ENCODE assay signal across 9 cellular contexts in genomic region chr1:112849425-112849966, GRCh38.
DNase-seq lines count a peak whose midpoint lies in the region; ATAC-seq and TF ChIP-seq lines count a peak whose summit lies in the region.
"Had no signal": no experiment of that assay in that cellular context is flagged by ENCODE, and none has a peak within 500 bp of the region (broad histone marks: within the 10 kb centered on the region; RNA-seq: fewer than 3 reads in every experiment).

No MANE protein-coding gene starts in this region.

- no peaks in the 10 kb centered on the region for H3K36me3 ChIP-seq in ACC112 (ENCODE audit: insufficient read depth, low read length)
- H3K36me3 ChIP-seq in HUES6 (ENCODE audit: control insufficient read depth, insufficient read depth, low read length) = no peaks in the 10 kb centered on the region
- no peaks in the 10 kb centered on the region for H3K36me3 ChIP-seq in adipocyte (ENCODE audit: control insufficient read depth, insufficient read depth, low read length, severe bottlenecking)
- H3K36me3 ChIP-seq in psoas muscle (ENCODE audit: insufficient read depth in 1 of 2, low read depth in 1 of 2) = no peaks in the 10 kb centered on the region
- H3K36me3 ChIP-seq: thyroid gland had no signal

- H3K27ac ChIP-seq in ACC112 (ENCODE audit: low read depth, low read length) (peak overlapping the region; percentile 34; the same call in 1 of the 2 replicates), HUES6 (ENCODE audit: low read depth, low read length) (peak overlapping the region; percentile 85), psoas muscle (no peak overlapping the region)
- H3K27ac ChIP-seq: thyroid gland had no signal

- intact Hi-C loops in left cardiac atrium (cut with DNase I) (no loop called here), psoas muscle (cut with DNase I) (no loop called here)

- peak; percentile 67 for DNase-seq in adipocyte (ENCODE audit: low read depth)
- DNase-seq in left cardiac atrium = no peak
- no peak for DNase-seq in psoas muscle
- no peak for DNase-seq in NCI-H128 (lab: John Stamatoyannopoulos, UW; ENCODE audit: unreplicated experiment)
- DNase-seq in NOMO-1 treated with dmso at 0.1 percent for 144 hours (lab: John Stamatoyannopoulos, UW; ENCODE audit: unreplicated experiment) = no peak

- H3K4me3 ChIP-seq in ACC112 (ENCODE audit: low read depth, low read length) (peak overlapping the region; percentile 81), HUES6 (ENCODE audit: low read depth, low read length) (peak overlapping the region; percentile 52), adipocyte (ENCODE audit: low read length) (peak overlapping the region; percentile 79), psoas muscle (peak overlapping the region; percentile 70)

- H3K27me3 ChIP-seq in ACC112 (ENCODE audit: insufficient read depth, low read length) (no peaks in the 10 kb centered on the region), HUES6 (ENCODE audit: control insufficient read depth, insufficient read depth, low read length) (no peaks in the 10 kb centered on the region; the same call in 1 of the 2 replicates), adipocyte (replicated peaks; ENCODE audit: control insufficient read depth, insufficient read depth, low read length) (no peaks in the 10 kb centered on the region), psoas muscle (ENCODE audit: insufficient read depth in 3 of 3, low read length in 2 of 3) (peaks cover 0 to 45% (median 9%) of the 10 kb centered on the region in 3 donors)
- H3K27me3 ChIP-seq: thyroid gland had no signal

- no peaks in the 10 kb centered on the region for H3K9me3 ChIP-seq in HUES6 (ENCODE audit: control insufficient read depth, insufficient read depth, low read depth, low read length)
- H3K9me3 ChIP-seq in adipocyte (ENCODE audit: control insufficient read depth, low read length) = no peaks in the 10 kb centered on the region
- H3K9me3 ChIP-seq in psoas muscle = no peaks in the 10 kb centered on the region
- H3K9me3 ChIP-seq: thyroid gland had no signal

- H3K79me2 ChIP-seq in ACC112 (ENCODE audit: control insufficient read depth, insufficient read depth, low read length, unreplicated experiment) = peaks cover 33% of the 10 kb centered on the region

- WGBS in psoas muscle, 3 donors = 1 to 2% (median 1%) methylated on average over 51 to 53 of the region's 53 CpGs

- H3K9ac ChIP-seq in HUES6 (ENCODE audit: low read length) = peak overlapping the region; percentile 63
- H3K9ac ChIP-seq in adipocyte (ENCODE audit: low read length) = peak overlapping the region; percentile 60

- peak overlapping the region; percentile 83 for H2AFZ ChIP-seq in ACC112 (ENCODE audit: low read length, unreplicated experiment)

- no peak for TF ChIP-seq CTCF in psoas muscle (IDR thresholded peaks at IDR 0.05)

- ATAC-seq in left cardiac atrium (peak; percentile 70 to 72), psoas muscle (peak; percentile 21 to 59 (median 48)), GM19452 (IDR thresholded peaks at IDR 0.05; ENCODE audit: unreplicated experiment) (no peak)

- peaks cover 19% of the 10 kb centered on the region for H3K4me1 ChIP-seq in ACC112 (ENCODE audit: control insufficient read depth, insufficient read depth, low read length, unreplicated experiment)
- H3K4me1 ChIP-seq in HUES6 (ENCODE audit: control insufficient read depth, insufficient read depth, low read length) = peaks cover 15% of the 10 kb centered on the region
- peaks cover 6% of the 10 kb centered on the region for H3K4me1 ChIP-seq in adipocyte (ENCODE audit: control insufficient read depth, insufficient read depth, low read length)
- peaks cover 5% of the 10 kb centered on the region for H3K4me1 ChIP-seq in psoas muscle
